ENCODE assay signal across 14 cellular contexts in genomic region chr1:180909462-180909976, GRCh38. TPM values are rescaled to one million over a fixed set of nuclear protein-coding genes. Genes with fewer than 3 reads are reported as not detected.
A peak's percentile ranks its signal among the peaks of the same experiment; 100 is the strongest.
DNase-seq lines count a peak whose midpoint lies in the region; ATAC-seq and FAIRE-seq lines count a peak whose summit lies in the region.
"Had no signal": no experiment of that assay in that cellular context is flagged by ENCODE, and none has a peak within 500 bp of the region (broad histone marks: within the 10 kb centered on the region; RNA-seq: fewer than 3 reads in every experiment).

No MANE protein-coding gene starts in this region.

- no peak for FAIRE-seq in frontal cortex (lab: Jason Lieb, UNC)

- DNase-seq in GM19238 (ENCODE audit: insufficient read length, low spot score) (peak; percentile 59), posterior cingulate gyrus (no peak), frontal cortex (ENCODE audit: low spot score in 2 of 2) (no peak), SIG-M5 (lab: John Stamatoyannopoulos, UW) (no peak)
- DNase-seq: activated naive CD8-positive, alpha-beta T cell treated with anti-CD3 and anti-CD28 coated beads, Interleukin-2, amount 50 U/mL, for 24 hours; DMS79; MV-4-11; RPMI8226; stimulated activated CD4-positive, alpha-beta T cell treated with anti-CD3 and anti-CD28 coated beads, Interleukin-12 subunit alpha, Interleukin-12 subunit beta, amount 100 ng/mL, for 4 hours had no signal

- peak overlapping the region; percentile 60; the same call in 1 of the 2 replicates for H3K4me3 ChIP-seq in GM08714 (ENCODE audit: low read length)

- ATAC-seq in HG02588 (IDR thresholded peaks at IDR 0.05; ENCODE audit: unreplicated experiment) (peak; percentile 41), HG03342 (IDR thresholded peaks at IDR 0.05; ENCODE audit: unreplicated experiment) (peak; percentile 46), HG03439 (IDR thresholded peaks at IDR 0.05; ENCODE audit: unreplicated experiment) (no peak)
- ATAC-seq: activated naive CD8-positive, alpha-beta T cell treated with anti-CD3 and anti-CD28 coated beads, Interleukin-2, amount 50 U/mL, for 24 hours; left lobe of liver had no signal

- intact Hi-C loops in posterior cingulate gyrus (cut with DNase I) = no loop called here

RNA-seq across cellular contexts. Expression of gene KIAA1614, which starts 3.2 kb away (rescaled TPM):
- total RNA-seq in frontal cortex = 5.7 TPM
